ENCODE assay signal across 2 cellular contexts in genomic region chr16:56605475-56605874, GRCh38.
TF ChIP-seq lines count a peak whose summit lies in the region.

No MANE protein-coding gene starts in this region.

TF ChIP-seq in SK-N-SH, 30 proteins besides CTCF, POLR2A, EP300 and RAD21:
- TF ChIP-seq JUND (IDR thresholded peaks at IDR 0.05) (no peak), ZBTB33 (IDR thresholded peaks at IDR 0.05; ENCODE audit: borderline replicate concordance, low read depth) (no peak), RFX5 (IDR thresholded peaks at IDR 0.05; ENCODE audit: low read length) (no peak), REST (IDR thresholded peaks at IDR 0.05; ENCODE audit: low read depth, low read length) (no peak), NRF1 (IDR thresholded peaks at IDR 0.05; ENCODE audit: low read depth, low read length) (no peak), FOXM1 (IDR thresholded peaks at IDR 0.05; ENCODE audit: low read depth) (no peak), EZH2phosphoT487 (IDR thresholded peaks at IDR 0.05; ENCODE audit: borderline replicate concordance, low read depth) (no peak)
- TF ChIP-seq, protein P1, sequence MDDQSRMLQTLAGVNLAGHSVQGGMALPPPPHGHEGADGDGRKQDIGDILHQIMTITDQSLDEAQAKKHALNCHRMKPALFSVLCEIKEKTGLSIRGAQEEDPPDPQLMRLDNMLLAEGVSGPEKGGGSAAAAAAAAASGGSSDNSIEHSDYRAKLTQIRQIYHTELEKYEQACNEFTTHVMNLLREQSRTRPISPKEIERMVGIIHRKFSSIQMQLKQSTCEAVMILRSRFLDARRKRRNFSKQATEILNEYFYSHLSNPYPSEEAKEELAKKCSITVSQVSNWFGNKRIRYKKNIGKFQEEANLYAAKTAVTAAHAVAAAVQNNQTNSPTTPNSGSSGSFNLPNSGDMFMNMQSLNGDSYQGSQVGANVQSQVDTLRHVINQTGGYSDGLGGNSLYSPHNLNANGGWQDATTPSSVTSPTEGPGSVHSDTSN (IDR thresholded peaks at IDR 0.05), result no peak
- TF ChIP-seq, protein P2, sequence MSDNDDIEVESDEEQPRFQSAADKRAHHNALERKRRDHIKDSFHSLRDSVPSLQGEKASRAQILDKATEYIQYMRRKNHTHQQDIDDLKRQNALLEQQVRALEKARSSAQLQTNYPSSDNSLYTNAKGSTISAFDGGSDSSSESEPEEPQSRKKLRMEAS (IDR thresholded peaks at IDR 0.05; ENCODE audit: low read depth), result no peak
- TF ChIP-seq, protein P3, sequence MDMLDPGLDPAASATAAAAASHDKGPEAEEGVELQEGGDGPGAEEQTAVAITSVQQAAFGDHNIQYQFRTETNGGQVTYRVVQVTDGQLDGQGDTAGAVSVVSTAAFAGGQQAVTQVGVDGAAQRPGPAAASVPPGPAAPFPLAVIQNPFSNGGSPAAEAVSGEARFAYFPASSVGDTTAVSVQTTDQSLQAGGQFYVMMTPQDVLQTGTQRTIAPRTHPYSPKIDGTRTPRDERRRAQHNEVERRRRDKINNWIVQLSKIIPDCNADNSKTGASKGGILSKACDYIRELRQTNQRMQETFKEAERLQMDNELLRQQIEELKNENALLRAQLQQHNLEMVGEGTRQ (IDR thresholded peaks at IDR 0.05; ENCODE audit: borderline replicate concordance, low read depth, low read length), result no peak
TF ChIP-seq in SK-N-SH: peak in this region for 0.

TF ChIP-seq in SK-N-SH treated with all-trans-retinoic acid at 6 μM for 48 hours, 23 proteins besides CTCF, POLR2A, EP300 and RAD21:
- TF ChIP-seq GLIS3 (CRISPR knock-in tag; IDR thresholded peaks at IDR 0.05) (no peak), TOX (CRISPR knock-in tag; IDR thresholded peaks at IDR 0.05; ENCODE audit: borderline replicate concordance) (no peak), BACH2 (CRISPR knock-in tag; IDR thresholded peaks at IDR 0.05; ENCODE audit: borderline replicate concordance) (no peak), ESRRG (CRISPR knock-in tag; IDR thresholded peaks at IDR 0.05) (no peak), CREB5 (CRISPR knock-in tag; IDR thresholded peaks at IDR 0.05; ENCODE audit: low read depth) (no peak), ZNF70 (CRISPR knock-in tag; IDR thresholded peaks at IDR 0.05) (no peak)
- TF ChIP-seq, protein P4, sequence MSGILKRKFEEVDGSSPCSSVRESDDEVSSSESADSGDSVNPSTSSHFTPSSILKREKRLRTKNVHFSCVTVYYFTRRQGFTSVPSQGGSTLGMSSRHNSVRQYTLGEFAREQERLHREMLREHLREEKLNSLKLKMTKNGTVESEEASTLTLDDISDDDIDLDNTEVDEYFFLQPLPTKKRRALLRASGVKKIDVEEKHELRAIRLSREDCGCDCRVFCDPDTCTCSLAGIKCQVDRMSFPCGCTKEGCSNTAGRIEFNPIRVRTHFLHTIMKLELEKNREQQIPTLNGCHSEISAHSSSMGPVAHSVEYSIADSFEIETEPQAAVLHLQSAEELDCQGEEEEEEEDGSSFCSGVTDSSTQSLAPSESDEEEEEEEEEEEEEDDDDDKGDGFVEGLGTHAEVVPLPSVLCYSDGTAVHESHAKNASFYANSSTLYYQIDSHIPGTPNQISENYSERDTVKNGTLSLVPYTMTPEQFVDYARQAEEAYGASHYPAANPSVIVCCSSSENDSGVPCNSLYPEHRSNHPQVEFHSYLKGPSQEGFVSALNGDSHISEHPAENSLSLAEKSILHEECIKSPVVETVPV (CRISPR knock-in tag; IDR thresholded peaks at IDR 0.05), result no peak
- TF ChIP-seq, protein P5, sequence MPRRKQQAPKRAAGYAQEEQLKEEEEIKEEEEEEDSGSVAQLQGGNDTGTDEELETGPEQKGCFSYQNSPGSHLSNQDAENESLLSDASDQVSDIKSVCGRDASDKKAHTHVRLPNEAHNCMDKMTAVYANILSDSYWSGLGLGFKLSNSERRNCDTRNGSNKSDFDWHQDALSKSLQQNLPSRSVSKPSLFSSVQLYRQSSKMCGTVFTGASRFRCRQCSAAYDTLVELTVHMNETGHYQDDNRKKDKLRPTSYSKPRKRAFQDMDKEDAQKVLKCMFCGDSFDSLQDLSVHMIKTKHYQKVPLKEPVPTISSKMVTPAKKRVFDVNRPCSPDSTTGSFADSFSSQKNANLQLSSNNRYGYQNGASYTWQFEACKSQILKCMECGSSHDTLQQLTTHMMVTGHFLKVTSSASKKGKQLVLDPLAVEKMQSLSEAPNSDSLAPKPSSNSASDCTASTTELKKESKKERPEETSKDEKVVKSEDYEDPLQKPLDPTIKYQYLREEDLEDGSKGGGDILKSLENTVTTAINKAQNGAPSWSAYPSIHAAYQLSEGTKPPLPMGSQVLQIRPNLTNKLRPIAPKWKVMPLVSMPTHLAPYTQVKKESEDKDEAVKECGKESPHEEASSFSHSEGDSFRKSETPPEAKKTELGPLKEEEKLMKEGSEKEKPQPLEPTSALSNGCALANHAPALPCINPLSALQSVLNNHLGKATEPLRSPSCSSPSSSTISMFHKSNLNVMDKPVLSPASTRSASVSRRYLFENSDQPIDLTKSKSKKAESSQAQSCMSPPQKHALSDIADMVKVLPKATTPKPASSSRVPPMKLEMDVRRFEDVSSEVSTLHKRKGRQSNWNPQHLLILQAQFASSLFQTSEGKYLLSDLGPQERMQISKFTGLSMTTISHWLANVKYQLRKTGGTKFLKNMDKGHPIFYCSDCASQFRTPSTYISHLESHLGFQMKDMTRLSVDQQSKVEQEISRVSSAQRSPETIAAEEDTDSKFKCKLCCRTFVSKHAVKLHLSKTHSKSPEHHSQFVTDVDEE (CRISPR knock-in tag; IDR thresholded peaks at IDR 0.05), result no peak
